In the genomic region with DNA sequence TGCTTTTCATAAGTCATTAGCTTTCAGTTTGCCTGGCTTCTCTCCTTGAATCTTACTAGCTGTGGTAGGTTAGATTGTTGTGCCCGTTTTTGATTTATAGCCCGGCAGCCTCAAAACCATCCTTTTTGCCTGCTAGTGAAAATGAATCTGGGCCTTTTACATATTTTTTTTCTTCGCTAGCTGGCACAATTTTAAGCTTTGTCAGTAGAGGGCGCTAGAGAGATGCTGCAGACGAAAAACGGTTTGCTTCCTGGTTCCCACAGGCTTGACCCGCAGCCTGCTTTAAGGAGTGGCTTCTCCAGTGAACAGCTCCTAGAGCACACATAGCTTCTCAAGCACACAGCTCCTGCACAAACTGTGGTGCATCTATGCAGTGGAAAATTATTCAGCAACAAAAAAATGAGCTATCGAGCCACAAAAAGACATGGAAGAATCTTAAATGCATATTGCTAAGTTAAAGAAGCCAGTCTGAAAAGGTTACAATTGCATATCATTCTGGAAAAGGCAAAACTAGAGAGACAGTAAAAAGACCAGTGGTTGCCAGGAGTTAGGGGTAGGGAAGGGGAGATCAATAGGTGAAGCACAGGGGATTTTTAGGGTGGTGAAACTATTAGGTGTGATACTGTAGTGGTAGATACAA, we compare ENCODE assay signal across 9 cellular contexts. TPM values are rescaled to one million over a fixed set of nuclear protein-coding genes. Genes with fewer than 3 reads are reported as not detected.
DNase-seq lines count a peak whose midpoint lies in the region; ATAC-seq, FAIRE-seq and TF ChIP-seq lines count a peak whose summit lies in the region.
"Had no signal": no experiment of that assay in that cellular context is flagged by ENCODE, and none has a peak within 500 bp of the region (broad histone marks: within the 10 kb centered on the region; RNA-seq: fewer than 3 reads in every experiment).

No MANE protein-coding gene starts in this region.

- no peak overlapping the region for H2AFZ ChIP-seq in endothelial cell of umbilical vein (ENCODE audit: low read depth, low read length)

- H4K20me1 ChIP-seq in endothelial cell of umbilical vein (replicated peaks; ENCODE audit: control insufficient read depth, extremely low read depth, insufficient read depth, low read length): no peaks in the 10 kb centered on the region

- no peak overlapping the region for H3K4me3 Mint-ChIP-seq in MCF 10A (ENCODE audit: unreplicated experiment)
- no peak overlapping the region for H3K4me3 Mint-ChIP-seq in stimulated activated naive CD8-positive, alpha-beta T cell treated with anti-CD3 and anti-CD28 coated beads, Interleukin-15, Interleukin-2, amounts not matched to agents 100 ng/mL and 50 ng/mL, for 24 hours

- H3K36me3 ChIP-seq in breast epithelium (no peaks in the 10 kb centered on the region), endothelial cell of umbilical vein (ENCODE audit: control insufficient read depth in 2 of 2, extremely low read depth in 1 of 2, insufficient read depth in 2 of 2, low read length in 2 of 2) (no peaks in the 10 kb centered on the region)

- no peaks in the 10 kb centered on the region for H3K9me1 ChIP-seq in endothelial cell of umbilical vein (replicated peaks; ENCODE audit: control insufficient read depth, extremely low read depth, insufficient read depth, low read length)

- peaks cover 6% of the 10 kb centered on the region for H3K4me1 Mint-ChIP-seq in MCF 10A (ENCODE audit: insufficient read depth, unreplicated experiment)
- H3K4me1 Mint-ChIP-seq in stimulated activated naive CD8-positive, alpha-beta T cell treated with anti-CD3 and anti-CD28 coated beads, Interleukin-15, Interleukin-2, amounts not matched to agents 100 ng/mL and 50 ng/mL, for 24 hours (ENCODE audit: low read depth): no peaks in the 10 kb centered on the region

- intact Hi-C loops in MCF 10A (cut with micrococcal nuclease) (no loop called here), breast epithelium (cut with DNase I; ENCODE audit: low total_unique reads) (loop anchor here (10.0 kb wide), 1 partner anchor 283 kb away; a partner anchor contains a TSS), endothelial cell of umbilical vein (cut with micrococcal nuclease) (no loop called here)

- POLR2A ChIA-PET in MCF 10A (lab: Yijun Ruan, JAX) (no interaction called here), endothelial cell of umbilical vein (lab: Charles Lee) (no interaction called here)

- no peak overlapping the region for H3K9ac ChIP-seq in endothelial cell of umbilical vein (replicated peaks; ENCODE audit: extremely low read depth, insufficient read depth, low read length)

- no peaks in the 10 kb centered on the region for H3K27me3 Mint-ChIP-seq in MCF 10A (ENCODE audit: insufficient read depth, unreplicated experiment)
- H3K27me3 Mint-ChIP-seq in stimulated activated naive CD8-positive, alpha-beta T cell treated with anti-CD3 and anti-CD28 coated beads, Interleukin-15, Interleukin-2, amounts not matched to agents 100 ng/mL and 50 ng/mL, for 24 hours: peaks cover 12% of the 10 kb centered on the region

- dilution Hi-C loops in endothelial cell of umbilical vein (cut with MboI; ENCODE audit: extremely low pct_ligation_motif_present, low sequenced_read_pairs): no loop called here

- H3K36me3 Mint-ChIP-seq in MCF 10A (ENCODE audit: insufficient read depth, unreplicated experiment): no peaks in the 10 kb centered on the region
- H3K36me3 Mint-ChIP-seq in stimulated activated naive CD8-positive, alpha-beta T cell treated with anti-CD3 and anti-CD28 coated beads, Interleukin-15, Interleukin-2, amounts not matched to agents 100 ng/mL and 50 ng/mL, for 24 hours (ENCODE audit: low read depth): no peaks in the 10 kb centered on the region

- no peak for ATAC-seq in HG02981 (IDR thresholded peaks at IDR 0.05; ENCODE audit: unreplicated experiment)

- BruUV-seq in MCF 10A (replicated peaks; lab: Mats Ljungman, UMichigan) (no TSS peak), endothelial cell of umbilical vein (replicated peaks; lab: Mats Ljungman, UMichigan) (no TSS peak)

- H3K9me3 ChIP-seq in breast epithelium (peaks cover 0 to 7% of the 10 kb centered on the region in 2 donors), endothelial cell of umbilical vein (replicated peaks; ENCODE audit: control insufficient read depth, insufficient read depth, low read length) (no peaks in the 10 kb centered on the region)

- peaks cover 5% of the 10 kb centered on the region for H3K9me3 Mint-ChIP-seq in MCF 10A (ENCODE audit: unreplicated experiment)
- H3K9me3 Mint-ChIP-seq in stimulated activated naive CD8-positive, alpha-beta T cell treated with anti-CD3 and anti-CD28 coated beads, Interleukin-15, Interleukin-2, amounts not matched to agents 100 ng/mL and 50 ng/mL, for 24 hours: peaks cover 8% of the 10 kb centered on the region

- H3K79me2 ChIP-seq in endothelial cell of umbilical vein (ENCODE audit: control insufficient read depth, insufficient read depth, low read length): no peaks in the 10 kb centered on the region

- no peak for TF ChIP-seq POLR2A in breast epithelium (IDR thresholded peaks at IDR 0.05)
- TF ChIP-seq POLR2A in endothelial cell of umbilical vein (IDR thresholded peaks at IDR 0.05; ENCODE audit: low read depth, low read length): no peak

- H3K27ac ChIP-seq in breast epithelium (no peak overlapping the region), endothelial cell of umbilical vein (ENCODE audit: insufficient read depth, low read depth, low read length) (no peak overlapping the region)

- H3K4me2 ChIP-seq in endothelial cell of umbilical vein (ENCODE audit: insufficient read depth, low read length): no peak overlapping the region

- no peaks in the 10 kb centered on the region for H3K27me3 ChIP-seq in breast epithelium
- no peaks in the 10 kb centered on the region for H3K27me3 ChIP-seq in endothelial cell of umbilical vein (ENCODE audit: control insufficient read depth in 2 of 2, insufficient read depth in 2 of 2, low read length in 2 of 2)

- H3K4me3 ChIP-seq in breast epithelium (no peak overlapping the region), endothelial cell of umbilical vein (replicated peaks in 1 of 3; ENCODE audit: insufficient read depth in 1 of 3, low read depth in 1 of 3, low read length in 3 of 3) (no peak overlapping the region)
- H3K4me3 ChIP-seq: lung had no signal

- H3K4me1 ChIP-seq in breast epithelium (no peaks in the 10 kb centered on the region), endothelial cell of umbilical vein (ENCODE audit: control insufficient read depth, extremely low read depth, insufficient read depth, low read length) (no peaks in the 10 kb centered on the region)

- no peak overlapping the region for H3K27ac Mint-ChIP-seq in MCF 10A (ENCODE audit: low read depth, unreplicated experiment)
- H3K27ac Mint-ChIP-seq in stimulated activated naive CD8-positive, alpha-beta T cell treated with anti-CD3 and anti-CD28 coated beads, Interleukin-15, Interleukin-2, amounts not matched to agents 100 ng/mL and 50 ng/mL, for 24 hours: peak overlapping the region; percentile 16

- DNase-seq in MCF 10A (ENCODE audit: unreplicated experiment): peak; percentile 30
- DNase-seq in breast epithelium (ENCODE audit: low spot score in 2 of 2): no peak
- peak; percentile 71 for DNase-seq in NAMALWA (ENCODE audit: low spot score)
- DNase-seq in endothelial cell of umbilical vein (ENCODE audit: low read depth, low spot score): no peak
- no peak for DNase-seq in NCI-H774 (lab: John Stamatoyannopoulos, UW)
- no peak for DNase-seq in NCI-H345 (lab: John Stamatoyannopoulos, UW)

- FAIRE-seq in endothelial cell of umbilical vein (lab: Jason Lieb, UNC): no peak

- CTCF ChIA-PET in MCF 10A (lab: Yijun Ruan, JAX): interaction anchor here (0.7 to 2.0 kb wide), 10 partner anchors 9 to 285 kb away, joined by 3 to 8 read pairs (median 4); a partner anchor contains a TSS
- CTCF ChIA-PET in endothelial cell of umbilical vein (lab: Charles Lee): interaction anchor here (1.0 to 1.8 kb wide), 8 partner anchors 9 to 285 kb away, joined by 3 to 8 read pairs (median 4); a partner anchor contains a TSS

- TF ChIP-seq CTCF in MCF 10A (IDR thresholded peaks at IDR 0.05; ENCODE audit: unreplicated experiment) (peak; percentile 21), breast epithelium (IDR thresholded peaks at IDR 0.05) (no peak), endothelial cell of umbilical vein (IDR thresholded peaks at IDR 0.05; ENCODE audit: extremely low read depth in 1 of 2, insufficient read depth in 1 of 2, low read depth in 1 of 2, low read length in 2 of 2) (peak; percentile 24 to 48)

TF ChIP-seq in endothelial cell of umbilical vein, 7 proteins besides CTCF, POLR2A, EP300 and RAD21:
- TF ChIP-seq, protein P1, sequence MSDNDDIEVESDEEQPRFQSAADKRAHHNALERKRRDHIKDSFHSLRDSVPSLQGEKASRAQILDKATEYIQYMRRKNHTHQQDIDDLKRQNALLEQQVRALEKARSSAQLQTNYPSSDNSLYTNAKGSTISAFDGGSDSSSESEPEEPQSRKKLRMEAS (IDR thresholded peaks at IDR 0.05; ENCODE audit: insufficient read depth, insufficient read length): no peak
- no peak for TF ChIP-seq EZH2 (IDR thresholded peaks at IDR 0.05; ENCODE audit: borderline replicate concordance, low read depth, low read length, severe bottlenecking)
- TF ChIP-seq POLR2AphosphoS5 (IDR thresholded peaks at IDR 0.05; ENCODE audit: insufficient read depth, low read depth, low read length): no peak
- TF ChIP-seq JUN (IDR thresholded peaks at IDR 0.05; ENCODE audit: borderline replicate concordance, insufficient read depth, insufficient read length, low read depth): no peak
- no peak for TF ChIP-seq GATA2 (IDR thresholded peaks at IDR 0.05; ENCODE audit: insufficient read depth, insufficient read length, low read depth, low read length)
- no peak for TF ChIP-seq FOS (IDR thresholded peaks at IDR 0.05; ENCODE audit: borderline replicate concordance, insufficient read depth, low read length)
- no peak for TF ChIP-seq MYC (IDR thresholded peaks at IDR 0.05; ENCODE audit: low read depth, low read length)

RNA-seq across cellular contexts. Expression of a gene that starts 47.9 kb away (rescaled TPM):
- total RNA-seq in MCF 10A (2022) (16.1 and 16.6 TPM in 2 replicates), breast epithelium (10 to 100 TPM; 21.1 to 25.0 (median 23.3) TPM), endothelial cell of umbilical vein (14.6 and 15.7 TPM in 2 replicates)
- polyA plus RNA-seq in endothelial cell of umbilical vein: 7.1 and 7.9 TPM in 2 replicates
- polyA plus RNA-seq in endothelial cell of umbilical vein (2011; cell fraction: cytosol; rRNA removed): 8.0 and 8.9 TPM in 2 replicates
- 14.1 and 16.6 TPM in 2 replicates for polyA plus RNA-seq in endothelial cell of umbilical vein (2011; cell fraction: nucleus; rRNA removed)
- 12.7 and 13.3 TPM in 2 replicates for polyA plus RNA-seq in endothelial cell of umbilical vein (2012)
- 8.5 and 9.0 TPM in 2 replicates for polyA minus RNA-seq in endothelial cell of umbilical vein
- 9.2 TPM for polyA minus RNA-seq in endothelial cell of umbilical vein (2011; cell fraction: cytosol; rRNA and poly(A)+ RNA removed)
- polyA minus RNA-seq in endothelial cell of umbilical vein (2011; cell fraction: nucleus; rRNA and poly(A)+ RNA removed): 9.9 and 11.1 TPM in 2 replicates

Comparison
In these comparisons a context has a peak if more than half of its experiments do, and no peak if none do; other contexts are left out.
1. DNase-seq: peak in MCF 10A (single experiment) and NAMALWA (single experiment); none in breast epithelium (0 of 2), endothelial cell of umbilical vein (single experiment), NCI-H774 (single experiment) and NCI-H345 (single experiment).
2. CTCF ChIP-seq: peak in MCF 10A (single experiment) and endothelial cell of umbilical vein (2 of 2); none in breast epithelium (0 of 3).